In the genomic region with DNA sequence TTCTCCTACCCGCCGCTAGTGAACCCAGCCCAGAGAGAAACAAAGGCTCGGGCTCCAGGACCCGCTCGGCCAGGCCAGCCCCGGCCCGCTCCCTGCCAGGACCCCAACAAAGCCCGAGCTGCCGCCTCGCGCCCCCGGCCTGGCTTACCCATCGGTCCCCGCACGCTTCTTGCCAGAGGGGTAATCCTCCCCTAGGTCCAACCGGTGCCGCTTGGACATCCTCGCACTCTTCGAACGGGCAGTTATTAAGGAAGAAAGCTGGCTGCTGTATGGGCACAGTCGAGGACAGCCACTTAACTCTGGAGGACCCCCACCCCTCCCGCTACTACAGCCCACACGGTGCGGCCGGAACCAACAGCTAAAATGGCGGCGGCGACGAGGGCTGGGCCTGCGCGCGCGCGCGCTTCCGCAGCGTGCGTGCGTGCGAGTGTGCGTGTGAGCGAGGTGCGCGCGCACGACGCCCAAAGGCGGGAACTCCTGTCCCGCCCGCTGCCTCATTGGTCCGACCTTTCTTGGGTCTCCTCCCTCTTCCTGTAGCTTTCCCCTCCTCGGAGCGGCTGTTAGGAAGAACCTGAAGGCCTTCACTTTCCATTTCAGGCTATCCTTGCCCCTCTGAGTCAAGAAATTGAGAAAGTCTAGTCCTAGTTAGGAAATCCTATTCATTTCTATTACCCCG, we compare ENCODE assay signal across 8 cellular contexts. TPM values are rescaled to one million over a fixed set of nuclear protein-coding genes. Genes with fewer than 3 reads are reported as not detected.
DNase-seq lines count a peak whose midpoint lies in the region; ATAC-seq, FAIRE-seq and TF ChIP-seq lines count a peak whose summit lies in the region.

A gene (minus strand): TSS at position 380 of the 676 bp plus-strand sequence. CDS start 161 bp downstream, at position 219.

- H3K9me2 ChIP-seq in OCI-LY1 (ENCODE audit: low read depth, low read length): no peaks in the 10 kb centered on the region

- H3K9ac ChIP-seq in HUES64 (ENCODE audit: low read depth, low read length) (peak within 1 kb of the TSS; percentile 100), OCI-LY1 (ENCODE audit: low read length) (peak within 1 kb of the TSS; percentile 99)

- TF ChIP-seq CTCF in OCI-LY1 (IDR thresholded peaks at IDR 0.05; ENCODE audit: low read length): no peak

- H3K4me1 ChIP-seq in HUES64 (ENCODE audit: insufficient read depth, low read length) (peaks cover 14% of the 10 kb centered on the region), OCI-LY1 (ENCODE audit: insufficient read depth, low read length, severe bottlenecking) (peaks cover 21% of the 10 kb centered on the region), mesodermal cell (ENCODE audit: control insufficient read depth, insufficient read depth, low read length, poor library complexity, severe bottlenecking) (no peaks in the 10 kb centered on the region)

- H3K36me3 ChIP-seq in HUES64 (ENCODE audit: insufficient read depth, low read length) (peaks cover 25% of the 10 kb centered on the region), OCI-LY1 (ENCODE audit: insufficient read depth, low read length) (peaks cover 25% of the 10 kb centered on the region), mesodermal cell (ENCODE audit: control insufficient read depth, insufficient read depth, low read length) (peaks cover 30% of the 10 kb centered on the region)

- H3K9me3 ChIP-seq in HUES64 (ENCODE audit: insufficient read depth, low read depth, low read length) (no peaks in the 10 kb centered on the region), OCI-LY1 (ENCODE audit: low read length) (no peaks in the 10 kb centered on the region), mesodermal cell (ENCODE audit: control insufficient read depth, low read length) (no peaks in the 10 kb centered on the region)

- FAIRE-seq in endometrium (lab: Jason Lieb, UNC): peak; percentile 12

- under 1% methylated on average over 54 of the region's 54 CpGs for WGBS in HUES64
- WGBS in mesodermal cell (ENCODE audit: insufficient coverage in 2 of 2), 2 experiments: 0% methylated on average over 42 to 45 of the region's 54 CpGs

- H3K4me2 ChIP-seq in OCI-LY1 (ENCODE audit: low read length): peak within 1 kb of the TSS; percentile 91

- peak; percentile 96 for DNase-seq in D341Med (ENCODE audit: low spot score)
- DNase-seq in activated CD8-positive, alpha-beta memory T cell treated with anti-CD3 and anti-CD28 coated beads, Interleukin-2, amount 50 U/mL, for 48 hours: peak; percentile 95
- DNase-seq in stimulated activated CD8-positive, alpha-beta memory T cell treated with anti-CD3 and anti-CD28 coated beads, Interleukin-15, amount 100 ng/mL, for 4 hours (ENCODE audit: low read depth in 2 of 2): peak; percentile 87 to 90

- ATAC-seq in GM21447 (IDR thresholded peaks at IDR 0.05; ENCODE audit: unreplicated experiment): peak; percentile 78

- H3K27ac ChIP-seq in HUES64 (ENCODE audit: low read depth, low read length) (peak within 1 kb of the TSS; percentile 99), OCI-LY1 (ENCODE audit: low read depth, low read length, poor library complexity, severe bottlenecking) (peak within 1 kb of the TSS; percentile 64), mesodermal cell (ENCODE audit: low read depth, low read length, severe bottlenecking) (peak within 1 kb of the TSS; percentile 97)

- H3K27me3 ChIP-seq in HUES64 (ENCODE audit: insufficient read depth, low read length): no peaks in the 10 kb centered on the region
- no peaks in the 10 kb centered on the region for H3K27me3 ChIP-seq in OCI-LY1 (ENCODE audit: insufficient read depth, low read length)

- H2AFZ ChIP-seq in OCI-LY1 (ENCODE audit: low read length): peak within 1 kb of the TSS; percentile 82; the same call in 1 of the 2 replicates

- H3K79me2 ChIP-seq in OCI-LY1 (ENCODE audit: insufficient read depth, low read length): peaks cover 50% of the 10 kb centered on the region

- H4K20me1 ChIP-seq in OCI-LY1 (ENCODE audit: insufficient read depth, low read length): no peaks in the 10 kb centered on the region

- H3F3A ChIP-seq in OCI-LY1 (ENCODE audit: insufficient read depth, low read length): no peaks in the 10 kb centered on the region

- H3K4me3 ChIP-seq in HUES64 (ENCODE audit: low read length) (peak within 1 kb of the TSS; percentile 99), OCI-LY1 (ENCODE audit: low read depth, low read length, poor library complexity, severe bottlenecking) (peak within 1 kb of the TSS; percentile 93), mesodermal cell (ENCODE audit: extremely low read depth, insufficient read depth, low read length, poor library complexity, severe bottlenecking) (peak within 1 kb of the TSS; percentile 98)

RNA-seq across cellular contexts. Expression of the gene that starts here (rescaled TPM):
- polyA plus RNA-seq in HUES64 (2013, experiment 1 of 2): 199 TPM
- 183 TPM for polyA plus RNA-seq in HUES64 (2013, experiment 2 of 2)
- polyA plus RNA-seq in mesodermal cell (2013, experiment 1 of 2): 132 TPM
- polyA plus RNA-seq in mesodermal cell (2013, experiment 2 of 2): 131 TPM

Comparison
In these comparisons a context has a peak if more than half of its experiments do, and no peak if none do; other contexts are left out.
1. Peak in every context shown above with its lines: DNase-seq, ATAC-seq, H3K4me3 ChIP-seq and H3K27ac ChIP-seq.